In the genomic region with DNA sequence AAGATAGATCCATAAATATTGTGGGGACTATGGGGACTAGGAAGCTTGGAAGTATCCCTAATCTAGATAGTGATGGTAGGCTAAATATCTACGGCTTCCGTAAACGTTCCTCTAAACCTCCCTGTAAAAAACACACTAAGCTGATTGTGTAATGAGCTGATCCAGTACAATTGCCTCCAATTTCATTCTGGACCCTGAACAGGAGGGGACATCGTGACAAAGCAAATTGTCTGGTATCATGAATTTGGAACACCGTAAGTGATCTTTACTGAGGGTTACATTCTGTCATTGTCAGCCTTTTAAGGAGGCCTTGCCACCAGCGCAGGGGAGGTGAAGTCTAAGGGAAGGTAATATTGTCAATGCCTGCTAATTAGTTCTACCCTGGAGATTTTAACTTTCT, we compare ENCODE assay signal across 9 cellular contexts. TPM values are rescaled to one million over a fixed set of nuclear protein-coding genes. Genes with fewer than 3 reads are reported as not detected.
DNase-seq lines count a peak whose midpoint lies in the region; ATAC-seq and TF ChIP-seq lines count a peak whose summit lies in the region.
"Had no signal": no experiment of that assay in that cellular context is flagged by ENCODE, and none has a peak within 500 bp of the region (broad histone marks: within the 10 kb centered on the region; RNA-seq: fewer than 3 reads in every experiment).

No MANE protein-coding gene starts in this region.

- no peak overlapping the region for H2BK15ac ChIP-seq in H9 (ENCODE audit: low read depth, low read length)

- H3K36me3 Mint-ChIP-seq in H9 (ENCODE audit: insufficient read depth in 1 of 3, low read depth in 3 of 3), result peaks cover 14 to 22% (median 20%) of the 10 kb centered on the region in 3 experiments

- no peak for ATAC-seq in heart right ventricle
- ATAC-seq in aorta (ENCODE audit: low FRiP score), result no peak
- no peak for ATAC-seq in HG03342 (IDR thresholded peaks at IDR 0.05; ENCODE audit: unreplicated experiment)
- ATAC-seq: T-helper 17 cell had no signal

- H3K4me1 Mint-ChIP-seq in H9, result peaks cover 40 to 48% of the 10 kb centered on the region in 2 experiments
- H3K4me1 Mint-ChIP-seq: T-helper 17 cell had no signal

- no peak overlapping the region for H3K56ac ChIP-seq in H9 (ENCODE audit: insufficient read length, low read depth, low read length)

- H4K5ac ChIP-seq in H9 (ENCODE audit: insufficient read length, low read depth, low read length), result peak overlapping the region; percentile 88

- H3K27ac ChIP-seq in H9 (ENCODE audit: insufficient read length, low read depth, low read length) (peak overlapping the region; percentile 26), heart right ventricle (peak overlapping the region in 5 of 10 donors; percentile 49 to 79 (median 69)), rectal smooth muscle tissue (ENCODE audit: low read depth, low read length) (peak overlapping the region; percentile 64), aorta (ENCODE audit: low read depth in 1 of 2, low read length in 2 of 2) (no peak overlapping the region)

- H3K9me3 Mint-ChIP-seq in H9, result no peaks in the 10 kb centered on the region

- H3K36me3 ChIP-seq in heart right ventricle (no peaks in the 10 kb centered on the region), rectal smooth muscle tissue (ENCODE audit: control insufficient read depth, insufficient read depth, low read length) (no peaks in the 10 kb centered on the region), aorta (ENCODE audit: control insufficient read depth in 1 of 2, insufficient read depth in 2 of 2, low read length in 1 of 2) (no peaks in the 10 kb centered on the region)

- H3K4me1 ChIP-seq in H9 (ENCODE audit: insufficient read depth, low read length), result peaks cover 2% of the 10 kb centered on the region; the same call in 1 of the 2 replicates
- H3K4me1 ChIP-seq in heart right ventricle, result peaks cover 0 to 21% (median 0%) of the 10 kb centered on the region in 9 donors
- H3K4me1 ChIP-seq in rectal smooth muscle tissue (ENCODE audit: control insufficient read depth, insufficient read depth, low read length), result no peaks in the 10 kb centered on the region
- no peaks in the 10 kb centered on the region for H3K4me1 ChIP-seq in aorta (ENCODE audit: control insufficient read depth in 1 of 2, insufficient read depth in 2 of 2, low read length in 2 of 2)

- H3K9me3 ChIP-seq in H9 (ENCODE audit: control insufficient read depth, low read depth, low read length), result no peaks in the 10 kb centered on the region
- H3K9me3 ChIP-seq in heart right ventricle, result no peaks in the 10 kb centered on the region
- H3K9me3 ChIP-seq in aorta (ENCODE audit: control insufficient read depth, low read length), result no peaks in the 10 kb centered on the region

- H3K27me3 ChIP-seq in H9 (ENCODE audit: insufficient read depth, low read length) (no peaks in the 10 kb centered on the region; the same call in 1 of the 2 replicates), heart right ventricle (peaks cover 0 to 14% (median 3%) of the 10 kb centered on the region in 7 donors), rectal smooth muscle tissue (ENCODE audit: control insufficient read depth, insufficient read depth, low read length) (no peaks in the 10 kb centered on the region), aorta (ENCODE audit: control insufficient read depth in 1 of 2, insufficient read depth in 2 of 2, low read length in 1 of 2) (no peaks in the 10 kb centered on the region)

- H3K4me3 ChIP-seq in WI38 (ENCODE audit: low read depth, low read length), result peak overlapping the region; percentile 84
- H3K4me3 ChIP-seq in heart right ventricle, result peak overlapping the region in 8 of 10 donors; percentile 31 to 57 (median 53)
- H3K4me3 ChIP-seq in rectal smooth muscle tissue (ENCODE audit: low read length), result peak overlapping the region; percentile 82
- H3K4me3 ChIP-seq in aorta (ENCODE audit: low read length in 2 of 2), result no peak overlapping the region

- peak overlapping the region; percentile 45 for H3K4me2 ChIP-seq in H9 (ENCODE audit: insufficient read depth, insufficient read length, low read length)

- no peak overlapping the region for H3K23ac ChIP-seq in H9 (ENCODE audit: insufficient read length, low read depth, low read length)

- no peak overlapping the region for H4K91ac ChIP-seq in H9 (ENCODE audit: insufficient read length, low read depth, low read length)

- H3K4ac ChIP-seq in H9 (ENCODE audit: low read depth, low read length), result no peak overlapping the region

- H2BK5ac ChIP-seq in H9 (ENCODE audit: insufficient read length, low read length), result no peak overlapping the region

- no peaks in the 10 kb centered on the region for H3K27me3 Mint-ChIP-seq in H9 (ENCODE audit: low read depth)

- H2BK12ac ChIP-seq in H9 (ENCODE audit: insufficient read length, low read depth, low read length), result peak overlapping the region; percentile 66

- H3T11ph ChIP-seq in H9 (ENCODE audit: low read length), result peak overlapping the region; percentile 26

- H3K9ac ChIP-seq in H9 (ENCODE audit: extremely low read depth, insufficient read length, low read length) (peak overlapping the region; percentile 72), rectal smooth muscle tissue (ENCODE audit: low read length) (no peak overlapping the region)

- no peaks in the 10 kb centered on the region for H4K20me1 ChIP-seq in H9 (ENCODE audit: control insufficient read depth, insufficient read depth, insufficient read length)

- peak overlapping the region; percentile 60 for H3K18ac ChIP-seq in H9 (ENCODE audit: insufficient read length, low read depth, low read length)

- H3K4me3 Mint-ChIP-seq in H9, result peak overlapping the region; percentile 89 to 96
- H3K4me3 Mint-ChIP-seq: T-helper 17 cell had no signal

- no peak overlapping the region for H2BK20ac ChIP-seq in H9 (ENCODE audit: low read depth, low read length, poor library complexity, severe bottlenecking)

- H3K14ac ChIP-seq in H9 (ENCODE audit: insufficient read depth, low read length), result peak overlapping the region; percentile 71; the same call in 1 of the 2 replicates

- peak overlapping the region; percentile 94 to 98 (median 95) for H3K27ac Mint-ChIP-seq in H9
- H3K27ac Mint-ChIP-seq: T-helper 17 cell had no signal

- no peak overlapping the region for H2AK5ac ChIP-seq in H9 (ENCODE audit: insufficient read length, low read length)

- no peak overlapping the region for H4K8ac ChIP-seq in H9 (replicated peaks; ENCODE audit: insufficient read length, low read depth, low read length)

- TF ChIP-seq CTCF in H9 (conservative IDR thresholded peaks at IDR 0.05) (no peak), WI38 (IDR thresholded peaks at IDR 0.05; ENCODE audit: low read depth, low read length) (no peak), heart right ventricle (IDR thresholded peaks at IDR 0.05) (no peak)

- WGBS in H9 (ENCODE audit: extremely low coverage, insufficient read length, low lambda C conversion rate), result no CpG with 5 or more reads among the region's 6 CpGs
- 61 to 69% methylated on average over 6 of the region's 6 CpGs for WGBS in heart right ventricle, 2 donors
- 72 to 73% methylated on average over 6 of the region's 6 CpGs for WGBS in aorta, 2 donors

- no peak overlapping the region for H2BK120ac ChIP-seq in H9 (ENCODE audit: low read depth, low read length, poor library complexity, severe bottlenecking)

- intact Hi-C loops in heart right ventricle (cut with DNase I) (no loop called here), aorta (cut with DNase I) (no loop called here)

- H2AFZ ChIP-seq in H9 (ENCODE audit: low read length), result peak overlapping the region; percentile 79

- H3K23me2 ChIP-seq in H9 (ENCODE audit: insufficient read length, low read depth, low read length, poor library complexity, severe bottlenecking), result peaks cover 10% of the 10 kb centered on the region

- DNase-seq in H9 (no peak), heart right ventricle (no peak), SHP77 treated with DMSO at 0.1 percent for 48 hours (lab: John Stamatoyannopoulos, UW) (no peak), aorta (no peak)
- no peak for DNase-seq in activated CD4-positive, CD25-positive, alpha-beta regulatory T cell treated with anti-CD3 and anti-CD28 coated beads, Interleukin-2, amount 50 U/mL, for 72 hours
- DNase-seq: T-helper 17 cell had no signal

- peaks cover 24% of the 10 kb centered on the region for H3K79me2 ChIP-seq in H9 (ENCODE audit: insufficient read depth, low read length)

- no peaks in the 10 kb centered on the region for H3K79me1 ChIP-seq in H9 (ENCODE audit: insufficient read depth, low read depth, low read length, poor library complexity, severe bottlenecking)

RNA-seq across cellular contexts. Expression of gene MGST1, which starts 0.5 kb away (rescaled TPM):
- total RNA-seq in H9 (2021), result 234 and 235 TPM in 2 replicates
- total RNA-seq in heart right ventricle, result 10 to 100 TPM in 7 of 10 donors, 1 to 10 TPM in 3; 3.8 to 98.3 (median 22.7) TPM
- 10 to 100 TPM; 61.5 to 84.8 TPM for polyA plus RNA-seq in heart right ventricle
- total RNA-seq in aorta, result 10 to 100 TPM; 73.3 to 79.3 TPM
- polyA plus RNA-seq in aorta, result 10 to 100 TPM in 1 of 2 donors, 1 to 10 TPM in 1; 3.2 to 30.2 TPM

Comparison
In these comparisons a context has a peak if more than half of its experiments do, and no peak if none do; other contexts are left out.
1. H3K27ac ChIP-seq: peak in H9 (single experiment) and rectal smooth muscle tissue (single experiment); none in aorta (0 of 2).
2. H3K4me3 ChIP-seq: peak in WI38 (single experiment), heart right ventricle (8 of 10) and rectal smooth muscle tissue (single experiment); none in aorta (0 of 2).